ENCODE assay signal across 9 cellular contexts in genomic region chr3:66499881-66500574, GRCh38. TPM values are rescaled to one million over a fixed set of nuclear protein-coding genes. Genes with fewer than 3 reads are reported as not detected.
DNase-seq lines count a peak whose midpoint lies in the region; ATAC-seq, FAIRE-seq and TF ChIP-seq lines count a peak whose summit lies in the region.
"Had no signal": no experiment of that assay in that cellular context is flagged by ENCODE, and none has a peak within 500 bp of the region (broad histone marks: within the 10 kb centered on the region; RNA-seq: fewer than 3 reads in every experiment).

No MANE protein-coding gene starts in this region.

- H3K4me1 ChIP-seq in DND-41 (ENCODE audit: insufficient read depth, low read length), result peaks cover 73% of the 10 kb centered on the region
- H3K4me1 ChIP-seq in IMR-90 (ENCODE audit: control insufficient read depth, insufficient read depth, low read length), result peaks cover 7% of the 10 kb centered on the region
- H3K4me1 ChIP-seq in gastroesophageal sphincter, result peaks cover 6 to 52% (median 15%) of the 10 kb centered on the region in 3 donors
- peaks cover 8% of the 10 kb centered on the region for H3K4me1 ChIP-seq in ovary (ENCODE audit: insufficient read depth)

- H4K20me1 ChIP-seq in DND-41 (ENCODE audit: insufficient read depth, low read length) (peaks cover 12% of the 10 kb centered on the region), IMR-90 (ENCODE audit: insufficient read depth, low read length) (peaks cover 27% of the 10 kb centered on the region; the same call in 1 of the 2 replicates)

- no peak for DNase-seq in DND-41
- DNase-seq in IMR-90, result peak; percentile 43
- peak; percentile 45 for DNase-seq in activated T-helper 2 cell treated with anti-CD3 and anti-CD28 coated beads, Interferon-gamma antibody, Interleukin-2, Interleukin-4, amounts not matched to agents 10 μg/mL and 5 μg/mL and 100 μg/mL, durations not matched to agents 14 hours and 24 hours and 36 hours (ENCODE audit: low spot score)
- peak; percentile 30 to 62 (median 54) for DNase-seq in ovary
- no peak for DNase-seq in NCI-H1930 (lab: John Stamatoyannopoulos, UW)
- no peak for DNase-seq in GM19239 (ENCODE audit: insufficient read length, low spot score)

- peak overlapping the region; percentile 81 for H2BK5ac ChIP-seq in IMR-90 (ENCODE audit: low read depth, low read length, poor library complexity, severe bottlenecking)

- CTCF ChIA-PET in IMR-90 (lab: Yijun Ruan, JAX), result no interaction called here

- H3K36me3 Mint-ChIP-seq in activated T-helper 2 cell treated with anti-CD3 and anti-CD28 coated beads, Interferon-gamma antibody, Interleukin-2, Interleukin-4, amounts not matched to agents 10 μg/mL and 5 μg/mL and 100 μg/mL, durations not matched to agents 14 hours and 24 hours and 36 hours (ENCODE audit: low read depth), result peaks cover 18% of the 10 kb centered on the region

- H3K4me3 Mint-ChIP-seq in activated T-helper 2 cell treated with anti-CD3 and anti-CD28 coated beads, Interferon-gamma antibody, Interleukin-2, Interleukin-4, amounts not matched to agents 10 μg/mL and 5 μg/mL and 100 μg/mL, durations not matched to agents 14 hours and 24 hours and 36 hours (ENCODE audit: low read depth), result peak overlapping the region; percentile 96

- H3K9me3 Mint-ChIP-seq in activated T-helper 2 cell treated with anti-CD3 and anti-CD28 coated beads, Interferon-gamma antibody, Interleukin-2, Interleukin-4, amounts not matched to agents 10 μg/mL and 5 μg/mL and 100 μg/mL, durations not matched to agents 14 hours and 24 hours and 36 hours, result no peaks in the 10 kb centered on the region

- H3K9me1 ChIP-seq in IMR-90 (ENCODE audit: insufficient read depth, low read length), result 0 out of 2 replicates have a peak, but pooled peaks cover 7% of the 10 kb centered on the region

- ATAC-seq in DND-41 (ENCODE audit: insufficient read depth, low read depth) (peak; percentile 1; the same call in 2 of the 3 replicates), GM21515 (IDR thresholded peaks at IDR 0.05; ENCODE audit: unreplicated experiment) (peak; percentile 18), IMR-90 (ENCODE audit: low read depth) (peak; percentile 3), gastroesophageal sphincter (peak; percentile 2)

- intact Hi-C loops in IMR-90 (cut with micrococcal nuclease), result loop anchor here (1.0 to 5.0 kb wide), 4 partner anchors 58 to 243 kb away; no protein-coding TSS in a partner anchor
- intact Hi-C loops in activated T-helper 2 cell treated with anti-CD3 and anti-CD28 coated beads, Interferon-gamma antibody, Interleukin-2, Interleukin-4, amounts not matched to agents 10 μg/mL and 5 μg/mL and 100 μg/mL, durations not matched to agents 14 hours and 24 hours and 36 hours (cut with micrococcal nuclease), result loop anchor here (2.0 to 10.0 kb wide), 2 partner anchors 279 to 495 kb away; partner anchors contain the start of genes KBTBD8 and SLC25A26
- intact Hi-C loops in ovary (cut with DNase I), result loop anchor here (2.0 to 10.0 kb wide), 5 partner anchors 48 to 315 kb away; no protein-coding TSS in a partner anchor

- BruUV-seq in IMR-90 (replicated peaks; lab: Mats Ljungman, UMichigan), result no TSS peak

- H3K4me1 Mint-ChIP-seq in activated T-helper 2 cell treated with anti-CD3 and anti-CD28 coated beads, Interferon-gamma antibody, Interleukin-2, Interleukin-4, amounts not matched to agents 10 μg/mL and 5 μg/mL and 100 μg/mL, durations not matched to agents 14 hours and 24 hours and 36 hours (ENCODE audit: low read depth), result peaks cover 67% of the 10 kb centered on the region

- H2BK20ac ChIP-seq in IMR-90 (ENCODE audit: low read depth, low read length), result no peak overlapping the region

- H2AK9ac ChIP-seq in IMR-90 (replicated peaks; ENCODE audit: low read depth, low read length, poor library complexity), result peak overlapping the region; percentile 83

- H3K4me2 ChIP-seq in DND-41 (ENCODE audit: insufficient read depth, low read length) (peak overlapping the region; percentile 93), IMR-90 (ENCODE audit: low read depth, low read length) (peak overlapping the region; percentile 59)

- 0% methylated on average over 62 of the region's 80 CpGs; no CpG with 5 or more reads in 1 of the 2 experiments for WGBS in IMR-90 (ENCODE audit: extremely low coverage in 2 of 2, insufficient read length in 1 of 2), 2 experiments
- WGBS in gastroesophageal sphincter (ENCODE audit: low coverage in 1 of 2), 2 donors, result 0% methylated on average over 15 of the region's 80 CpGs; no CpG with 5 or more reads in 1 of the 2 donors
- WGBS in ovary, 3 donors, result 0% methylated on average over 53 to 80 of the region's 80 CpGs

- H3K14ac ChIP-seq in IMR-90 (replicated peaks; ENCODE audit: low read depth, low read length), result peak overlapping the region; percentile 67

- H2AFZ ChIP-seq in DND-41 (ENCODE audit: low read depth, low read length) (peak overlapping the region; percentile 72), IMR-90 (replicated peaks; ENCODE audit: low read length, poor library complexity) (peak overlapping the region; percentile 82)

- peak overlapping the region in 1 of 2 experiments; percentile 17; a peak in 1 of 4 replicates for H4K8ac ChIP-seq in IMR-90 (ENCODE audit: low read depth in 2 of 2, low read length in 2 of 2)

- in situ Hi-C loops in IMR-90 (cut with MboI; ENCODE audit: low sequenced_read_pairs), result loop anchor here (5.0 to 10.0 kb wide), 3 partner anchors 78 to 317 kb away; no protein-coding TSS in a partner anchor

- H3K36me3 ChIP-seq in DND-41 (ENCODE audit: insufficient read depth, low read length), result no peaks in the 10 kb centered on the region
- no peaks in the 10 kb centered on the region for H3K36me3 ChIP-seq in IMR-90 (ENCODE audit: control insufficient read depth, insufficient read depth, low read length)
- H3K36me3 ChIP-seq in gastroesophageal sphincter, result no peaks in the 10 kb centered on the region
- H3K36me3 ChIP-seq in ovary, result no peaks in the 10 kb centered on the region

- H3K79me2 ChIP-seq in DND-41 (ENCODE audit: insufficient read depth, low read length), result peaks cover 27% of the 10 kb centered on the region

- POLR2A ChIA-PET in IMR-90 (lab: Charles Lee; ENCODE audit: unreplicated experiment), result no interaction called here

- no peak overlapping the region; the same call in 2 of the 3 replicates for H2BK15ac ChIP-seq in IMR-90 (ENCODE audit: low read depth, low read length)

- peaks cover 24 to 50% of the 10 kb centered on the region in 2 experiments for H3K79me1 ChIP-seq in IMR-90 (ENCODE audit: low read depth in 1 of 2, low read length in 2 of 2)

- H3K56ac ChIP-seq in IMR-90 (ENCODE audit: extremely low read depth, insufficient read depth, low read length), result no peak overlapping the region

- peaks cover 21% of the 10 kb centered on the region for H3K27me3 Mint-ChIP-seq in activated T-helper 2 cell treated with anti-CD3 and anti-CD28 coated beads, Interferon-gamma antibody, Interleukin-2, Interleukin-4, amounts not matched to agents 10 μg/mL and 5 μg/mL and 100 μg/mL, durations not matched to agents 14 hours and 24 hours and 36 hours (ENCODE audit: low read depth)

- peaks cover 5% of the 10 kb centered on the region for H3K27me3 ChIP-seq in DND-41 (ENCODE audit: insufficient read depth, low read length, poor library complexity)
- peaks cover 3% of the 10 kb centered on the region; the same call in 1 of the 2 replicates for H3K27me3 ChIP-seq in IMR-90 (ENCODE audit: control insufficient read depth, insufficient read depth, low read length)
- H3K27me3 ChIP-seq in gastroesophageal sphincter, result no peaks in the 10 kb centered on the region
- H3K27me3 ChIP-seq in ovary, result no peaks in the 10 kb centered on the region

- TF ChIP-seq CTCF in DND-41 (IDR thresholded peaks at IDR 0.05; ENCODE audit: borderline replicate concordance, extremely low read depth, low read length, poor library complexity, severe bottlenecking), result no peak
- TF ChIP-seq CTCF in IMR-90 (conservative IDR thresholded peaks at IDR 0.05; ENCODE audit: low read depth, low read length), result no peak
- TF ChIP-seq CTCF in gastroesophageal sphincter (IDR thresholded peaks at IDR 0.05), result no peak
- TF ChIP-seq CTCF in ovary (IDR thresholded peaks at IDR 0.05), result peak in 1 of 3 donors; percentile 23

- peak overlapping the region; percentile 69 for H3K9ac ChIP-seq in DND-41 (ENCODE audit: low read depth, low read length)
- peak overlapping the region; percentile 96 for H3K9ac ChIP-seq in IMR-90 (ENCODE audit: low read depth, low read length)

- H3K9me3 ChIP-seq in DND-41 (ENCODE audit: insufficient read depth, low read length, severe bottlenecking) (no peaks in the 10 kb centered on the region), IMR-90 (ENCODE audit: control insufficient read depth, insufficient read depth, low read length) (no peaks in the 10 kb centered on the region), gastroesophageal sphincter (no peaks in the 10 kb centered on the region), ovary (no peaks in the 10 kb centered on the region)

- TF ChIP-seq POLR2A in IMR-90 (IDR thresholded peaks at IDR 0.05; ENCODE audit: low read depth, low read length), result peak; percentile 7
- peak in 1 of 2 donors; percentile 16 for TF ChIP-seq POLR2A in gastroesophageal sphincter (IDR thresholded peaks at IDR 0.05)
- no peak for TF ChIP-seq POLR2A in ovary (IDR thresholded peaks at IDR 0.05)

- peak overlapping the region; percentile 2; the same call in 1 of the 2 replicates for H4K91ac ChIP-seq in IMR-90 (ENCODE audit: insufficient read depth, low read depth, low read length)

- H3K4me3 ChIP-seq in DND-41 (ENCODE audit: low read depth in 1 of 2, low read length in 2 of 2), result peak overlapping the region; percentile 33 to 90; a peak in 3 of 4 replicates
- peak overlapping the region; percentile 97 for H3K4me3 ChIP-seq in IMR-90 (ENCODE audit: insufficient read depth, low read depth, low read length)
- H3K4me3 ChIP-seq in gastroesophageal sphincter, result peak overlapping the region; percentile 78 to 98
- H3K4me3 ChIP-seq in ovary, result peak overlapping the region; percentile 99

- H3K4ac ChIP-seq in IMR-90 (ENCODE audit: low read depth, low read length), result peak overlapping the region; percentile 66

- peak overlapping the region; percentile 74 for H3K23ac ChIP-seq in IMR-90 (ENCODE audit: low read depth, low read length)

- FAIRE-seq in GM19239 (lab: Jason Lieb, UNC), result no peak
- FAIRE-seq: TTC549 had no signal

- H4K5ac ChIP-seq in IMR-90 (ENCODE audit: low read depth, low read length), result no peak overlapping the region

- H3K27ac ChIP-seq in DND-41 (ENCODE audit: low read length), result peak overlapping the region; percentile 60; the same call in 1 of the 2 replicates
- H3K27ac ChIP-seq in IMR-90 (ENCODE audit: insufficient read depth, low read length), result peak overlapping the region; percentile 95
- H3K27ac ChIP-seq in gastroesophageal sphincter, result peak overlapping the region; percentile 83 to 99 (median 98)
- peak overlapping the region; percentile 90 to 94 for H3K27ac ChIP-seq in ovary

- peak overlapping the region; percentile 77; the same call in 1 of the 2 replicates for H2AK5ac ChIP-seq in IMR-90 (ENCODE audit: low read depth, low read length)

- TF ChIP-seq EP300 in gastroesophageal sphincter (IDR thresholded peaks at IDR 0.05) (no peak), ovary (IDR thresholded peaks at IDR 0.05) (no peak)

- H3K18ac ChIP-seq in IMR-90 (ENCODE audit: low read depth, low read length), result peak overlapping the region; percentile 49; the same call in 1 of the 2 replicates

- TF ChIP-seq RAD21 in IMR-90 (IDR thresholded peaks at IDR 0.05; ENCODE audit: low read length), result 0 out of 2 replicates have a peak, but pooled peaks have one; percentile 7

- dilution Hi-C loops in IMR-90 (cut with HindIII; ENCODE audit: low sequenced_read_pairs, unreplicated experiment), result no loop called here

- H3K27ac Mint-ChIP-seq in activated T-helper 2 cell treated with anti-CD3 and anti-CD28 coated beads, Interferon-gamma antibody, Interleukin-2, Interleukin-4, amounts not matched to agents 10 μg/mL and 5 μg/mL and 100 μg/mL, durations not matched to agents 14 hours and 24 hours and 36 hours, result peak overlapping the region; percentile 84

- H2BK120ac ChIP-seq in IMR-90 (ENCODE audit: low read depth, low read length), result peak overlapping the region; percentile 54; the same call in 1 of the 2 replicates

RNA-seq across cellular contexts. Expression of gene LRIG1, which starts 0.8 kb away (rescaled TPM):
- 69.2 and 87.8 TPM in 2 replicates for total RNA-seq in IMR-90 (2012; rRNA removed)
- polyA plus RNA-seq in IMR-90 (2012; rRNA removed), result 55.9 and 62.8 TPM in 2 replicates
- 35.1 and 74.2 TPM in 2 replicates for polyA plus RNA-seq in IMR-90 (2012; cell fraction: cytosol; rRNA removed)
- polyA plus RNA-seq in IMR-90 (2012; cell fraction: nucleus; rRNA removed; ENCODE audit: low replicate concordance), result 87.7 and 98.9 TPM in 2 replicates
- total RNA-seq in activated T-helper 2 cell treated with anti-CD3 and anti-CD28 coated beads, Interferon-gamma antibody, Interleukin-2, Interleukin-4, amounts not matched to agents 10 μg/mL and 5 μg/mL and 100 μg/mL, durations not matched to agents 14 hours and 24 hours and 36 hours, result 42.5 and 47.9 TPM in 2 replicates
- 100 to 1,000 TPM; 104 to 217 (median 157) TPM for total RNA-seq in gastroesophageal sphincter
- 10 to 100 TPM; 29.1 to 60.4 (median 42.6) TPM for total RNA-seq in ovary
- 10 to 100 TPM; 34.8 to 64.8 TPM for polyA plus RNA-seq in ovary

Comparison
In these comparisons a context has a peak if more than half of its experiments do, and no peak if none do; other contexts are left out.
1. DNase-seq: peak in IMR-90 (single experiment), activated T-helper 2 cell treated with anti-CD3 and anti-CD28 coated beads, Interferon-gamma antibody, Interleukin-2, Interleukin-4, amounts not matched to agents 10 μg/mL and 5 μg/mL and 100 μg/mL, durations not matched to agents 14 hours and 24 hours and 36 hours (single experiment) and ovary (5 of 5); none in DND-41 (single experiment), NCI-H1930 (0 of 2) and GM19239 (single experiment).
2. Peak in every context shown above with its lines, with median percentiles within 50 percentile points of each other: ATAC-seq, H3K27ac ChIP-seq and H3K4me3 ChIP-seq.